Comparison of ENCODE assay signal across 1 cellular context in the genomic region with DNA sequence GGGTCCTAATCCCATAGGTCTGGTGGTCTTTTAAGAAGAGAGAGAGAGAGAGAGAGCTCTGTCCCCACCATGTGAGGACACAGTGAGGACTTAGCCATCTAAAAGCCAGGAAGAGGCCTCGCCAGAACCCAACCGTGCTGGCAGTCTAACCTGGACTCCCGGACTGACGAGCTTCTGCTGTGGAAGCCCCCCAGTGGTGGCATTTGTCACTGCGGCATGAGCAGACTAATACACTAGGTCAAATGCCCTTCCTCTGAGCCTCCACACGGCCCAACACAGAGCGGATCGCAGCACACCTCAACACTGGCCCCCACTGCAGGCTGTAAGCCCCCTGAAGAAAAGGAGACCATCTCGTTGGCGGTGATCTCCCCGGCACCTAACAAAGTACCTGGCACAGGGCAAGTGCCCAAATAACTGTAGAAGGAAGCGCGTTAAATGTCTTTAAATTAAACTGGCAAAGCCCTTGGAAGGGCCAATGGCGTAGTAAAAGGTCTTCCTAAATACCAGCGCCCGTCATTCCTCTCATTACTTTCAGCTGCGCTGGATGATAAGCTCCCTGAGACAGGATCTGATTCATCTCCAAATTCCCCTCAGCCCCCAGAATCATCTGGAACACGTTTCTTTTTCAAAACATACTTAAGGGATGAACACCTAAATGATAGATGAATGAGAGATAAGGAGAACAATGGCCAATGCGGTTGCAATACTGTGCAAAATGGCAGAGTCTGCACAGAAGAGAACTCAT.
TF ChIP-seq lines count a peak whose summit lies in the region.

No MANE protein-coding gene starts in this region.

TF ChIP-seq in HepG2, 621 proteins besides CTCF, POLR2A, EP300 and RAD21 (continued from another document):
- TF ChIP-seq, protein P1, sequence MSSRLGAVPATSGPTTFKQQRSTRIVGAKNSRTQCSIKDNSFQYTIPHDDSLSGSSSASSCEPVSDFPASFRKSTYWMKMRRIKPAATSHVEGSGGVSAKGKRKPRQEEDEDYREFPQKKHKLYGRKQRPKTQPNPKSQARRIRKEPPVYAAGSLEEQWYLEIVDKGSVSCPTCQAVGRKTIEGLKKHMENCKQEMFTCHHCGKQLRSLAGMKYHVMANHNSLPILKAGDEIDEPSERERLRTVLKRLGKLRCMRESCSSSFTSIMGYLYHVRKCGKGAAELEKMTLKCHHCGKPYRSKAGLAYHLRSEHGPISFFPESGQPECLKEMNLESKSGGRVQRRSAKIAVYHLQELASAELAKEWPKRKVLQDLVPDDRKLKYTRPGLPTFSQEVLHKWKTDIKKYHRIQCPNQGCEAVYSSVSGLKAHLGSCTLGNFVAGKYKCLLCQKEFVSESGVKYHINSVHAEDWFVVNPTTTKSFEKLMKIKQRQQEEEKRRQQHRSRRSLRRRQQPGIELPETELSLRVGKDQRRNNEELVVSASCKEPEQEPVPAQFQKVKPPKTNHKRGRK (CRISPR knock-in tag; IDR thresholded peaks at IDR 0.05): no peak
- TF ChIP-seq, protein P2, sequence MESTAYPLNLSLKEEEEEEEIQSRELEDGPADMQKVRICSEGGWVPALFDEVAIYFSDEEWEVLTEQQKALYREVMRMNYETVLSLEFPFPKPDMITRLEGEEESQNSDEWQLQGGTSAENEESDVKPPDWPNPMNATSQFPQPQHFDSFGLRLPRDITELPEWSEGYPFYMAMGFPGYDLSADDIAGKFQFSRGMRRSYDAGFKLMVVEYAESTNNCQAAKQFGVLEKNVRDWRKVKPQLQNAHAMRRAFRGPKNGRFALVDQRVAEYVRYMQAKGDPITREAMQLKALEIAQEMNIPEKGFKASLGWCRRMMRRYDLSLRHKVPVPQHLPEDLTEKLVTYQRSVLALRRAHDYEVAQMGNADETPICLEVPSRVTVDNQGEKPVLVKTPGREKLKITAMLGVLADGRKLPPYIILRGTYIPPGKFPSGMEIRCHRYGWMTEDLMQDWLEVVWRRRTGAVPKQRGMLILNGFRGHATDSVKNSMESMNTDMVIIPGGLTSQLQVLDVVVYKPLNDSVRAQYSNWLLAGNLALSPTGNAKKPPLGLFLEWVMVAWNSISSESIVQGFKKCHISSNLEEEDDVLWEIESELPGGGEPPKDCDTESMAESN (CRISPR knock-in tag; conservative IDR thresholded peaks at IDR 0.05): peak; percentile 47; the same call in 1 of the 2 replicates
- TF ChIP-seq NFE2L1 (CRISPR knock-in tag; IDR thresholded peaks at IDR 0.05; ENCODE audit: borderline replicate concordance) (no peak), GATAD2A (CRISPR knock-in tag; IDR thresholded peaks at IDR 0.05) (0 out of 2 replicates have a peak, but pooled peaks have one; percentile 22), HCFC1 (IDR thresholded peaks at IDR 0.05; ENCODE audit: low read depth, low read length) (no peak), ZNF460 (CRISPR knock-in tag; IDR thresholded peaks at IDR 0.05; ENCODE audit: borderline replicate concordance) (no peak), GPN1 (CRISPR knock-in tag; IDR thresholded peaks at IDR 0.05; ENCODE audit: borderline replicate concordance) (no peak), TGIF2 (CRISPR knock-in tag; IDR thresholded peaks at IDR 0.05) (no peak; the same call in 1 of the 2 replicates), MEIS1 (CRISPR knock-in tag; IDR thresholded peaks at IDR 0.05; ENCODE audit: borderline replicate concordance) (no peak), ZNF484 (CRISPR knock-in tag; IDR thresholded peaks at IDR 0.05; ENCODE audit: borderline replicate concordance, low read depth) (no peak)
- TF ChIP-seq, protein P3, sequence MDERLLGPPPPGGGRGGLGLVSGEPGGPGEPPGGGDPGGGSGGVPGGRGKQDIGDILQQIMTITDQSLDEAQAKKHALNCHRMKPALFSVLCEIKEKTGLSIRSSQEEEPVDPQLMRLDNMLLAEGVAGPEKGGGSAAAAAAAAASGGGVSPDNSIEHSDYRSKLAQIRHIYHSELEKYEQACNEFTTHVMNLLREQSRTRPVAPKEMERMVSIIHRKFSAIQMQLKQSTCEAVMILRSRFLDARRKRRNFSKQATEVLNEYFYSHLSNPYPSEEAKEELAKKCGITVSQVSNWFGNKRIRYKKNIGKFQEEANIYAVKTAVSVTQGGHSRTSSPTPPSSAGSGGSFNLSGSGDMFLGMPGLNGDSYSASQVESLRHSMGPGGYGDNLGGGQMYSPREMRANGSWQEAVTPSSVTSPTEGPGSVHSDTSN (CRISPR knock-in tag; IDR thresholded peaks at IDR 0.05): no peak
- TF ChIP-seq, protein P4, sequence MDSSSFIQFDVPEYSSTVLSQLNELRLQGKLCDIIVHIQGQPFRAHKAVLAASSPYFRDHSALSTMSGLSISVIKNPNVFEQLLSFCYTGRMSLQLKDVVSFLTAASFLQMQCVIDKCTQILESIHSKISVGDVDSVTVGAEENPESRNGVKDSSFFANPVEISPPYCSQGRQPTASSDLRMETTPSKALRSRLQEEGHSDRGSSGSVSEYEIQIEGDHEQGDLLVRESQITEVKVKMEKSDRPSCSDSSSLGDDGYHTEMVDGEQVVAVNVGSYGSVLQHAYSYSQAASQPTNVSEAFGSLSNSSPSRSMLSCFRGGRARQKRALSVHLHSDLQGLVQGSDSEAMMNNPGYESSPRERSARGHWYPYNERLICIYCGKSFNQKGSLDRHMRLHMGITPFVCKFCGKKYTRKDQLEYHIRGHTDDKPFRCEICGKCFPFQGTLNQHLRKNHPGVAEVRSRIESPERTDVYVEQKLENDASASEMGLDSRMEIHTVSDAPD (CRISPR knock-in tag; IDR thresholded peaks at IDR 0.05): no peak
- TF ChIP-seq, protein P5, sequence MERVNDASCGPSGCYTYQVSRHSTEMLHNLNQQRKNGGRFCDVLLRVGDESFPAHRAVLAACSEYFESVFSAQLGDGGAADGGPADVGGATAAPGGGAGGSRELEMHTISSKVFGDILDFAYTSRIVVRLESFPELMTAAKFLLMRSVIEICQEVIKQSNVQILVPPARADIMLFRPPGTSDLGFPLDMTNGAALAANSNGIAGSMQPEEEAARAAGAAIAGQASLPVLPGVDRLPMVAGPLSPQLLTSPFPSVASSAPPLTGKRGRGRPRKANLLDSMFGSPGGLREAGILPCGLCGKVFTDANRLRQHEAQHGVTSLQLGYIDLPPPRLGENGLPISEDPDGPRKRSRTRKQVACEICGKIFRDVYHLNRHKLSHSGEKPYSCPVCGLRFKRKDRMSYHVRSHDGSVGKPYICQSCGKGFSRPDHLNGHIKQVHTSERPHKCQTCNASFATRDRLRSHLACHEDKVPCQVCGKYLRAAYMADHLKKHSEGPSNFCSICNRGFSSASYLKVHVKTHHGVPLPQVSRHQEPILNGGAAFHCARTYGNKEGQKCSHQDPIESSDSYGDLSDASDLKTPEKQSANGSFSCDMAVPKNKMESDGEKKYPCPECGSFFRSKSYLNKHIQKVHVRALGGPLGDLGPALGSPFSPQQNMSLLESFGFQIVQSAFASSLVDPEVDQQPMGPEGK (CRISPR knock-in tag; IDR thresholded peaks at IDR 0.05): no peak
- TF ChIP-seq, protein P6, sequence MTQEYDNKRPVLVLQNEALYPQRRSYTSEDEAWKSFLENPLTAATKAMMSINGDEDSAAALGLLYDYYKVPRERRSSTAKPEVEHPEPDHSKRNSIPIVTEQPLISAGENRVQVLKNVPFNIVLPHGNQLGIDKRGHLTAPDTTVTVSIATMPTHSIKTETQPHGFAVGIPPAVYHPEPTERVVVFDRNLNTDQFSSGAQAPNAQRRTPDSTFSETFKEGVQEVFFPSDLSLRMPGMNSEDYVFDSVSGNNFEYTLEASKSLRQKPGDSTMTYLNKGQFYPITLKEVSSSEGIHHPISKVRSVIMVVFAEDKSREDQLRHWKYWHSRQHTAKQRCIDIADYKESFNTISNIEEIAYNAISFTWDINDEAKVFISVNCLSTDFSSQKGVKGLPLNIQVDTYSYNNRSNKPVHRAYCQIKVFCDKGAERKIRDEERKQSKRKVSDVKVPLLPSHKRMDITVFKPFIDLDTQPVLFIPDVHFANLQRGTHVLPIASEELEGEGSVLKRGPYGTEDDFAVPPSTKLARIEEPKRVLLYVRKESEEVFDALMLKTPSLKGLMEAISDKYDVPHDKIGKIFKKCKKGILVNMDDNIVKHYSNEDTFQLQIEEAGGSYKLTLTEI (CRISPR knock-in tag; conservative IDR thresholded peaks at IDR 0.05): no peak
